11 cellular contexts compared by ENCODE assay signal in the genomic region with DNA sequence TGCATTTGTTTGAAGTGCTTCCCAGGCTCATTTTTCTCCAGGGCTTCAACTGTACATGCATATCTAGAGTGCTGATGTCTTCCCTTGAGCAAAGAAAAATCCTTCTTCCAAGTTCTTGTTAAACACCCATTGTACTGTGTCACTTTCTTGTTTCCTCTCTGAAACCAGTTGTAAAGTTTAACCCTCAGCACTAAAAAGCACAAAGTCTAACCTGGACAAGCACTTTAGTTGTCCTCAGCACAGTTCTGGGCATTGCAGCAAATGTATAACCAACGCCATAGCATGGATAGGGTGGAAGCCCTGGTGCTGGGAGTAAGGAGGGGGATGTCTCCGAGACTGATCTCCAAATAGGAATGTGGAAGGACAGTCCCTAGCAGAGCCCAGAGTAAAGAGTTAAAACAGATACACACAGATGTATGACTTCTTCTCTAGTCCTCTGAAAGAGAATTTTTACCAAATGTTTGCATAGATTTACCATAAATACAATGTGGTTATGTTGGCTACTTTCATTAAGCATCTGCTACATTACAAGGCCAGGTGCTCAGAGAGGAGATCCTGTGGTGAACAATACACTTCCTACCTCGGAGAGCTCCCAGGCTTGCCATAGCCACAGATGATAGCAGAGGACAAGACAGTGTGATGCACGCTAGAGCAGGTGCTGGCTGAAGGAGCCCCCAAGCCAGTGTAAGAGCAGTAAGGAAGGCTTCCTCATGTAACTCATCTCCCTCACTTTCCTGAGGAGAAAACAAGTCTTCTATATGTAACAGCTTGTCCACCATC. TPM values are rescaled to one million over a fixed set of nuclear protein-coding genes. Genes with fewer than 3 reads are reported as not detected.
DNase-seq lines count a peak whose midpoint lies in the region; ATAC-seq and TF ChIP-seq lines count a peak whose summit lies in the region.
"Had no signal": no experiment of that assay in that cellular context is flagged by ENCODE, and none has a peak within 500 bp of the region (broad histone marks: within the 10 kb centered on the region; RNA-seq: fewer than 3 reads in every experiment).

No MANE protein-coding gene starts in this region.

- ATAC-seq in GM19324 (IDR thresholded peaks at IDR 0.05; ENCODE audit: low FRiP score, unreplicated experiment) = peak; percentile 95
- peak; percentile 88 for ATAC-seq in HG02571 (IDR thresholded peaks at IDR 0.05; ENCODE audit: unreplicated experiment)
- peak; percentile 78 for ATAC-seq in HG03432 (IDR thresholded peaks at IDR 0.05; ENCODE audit: unreplicated experiment)

- H3K27ac ChIP-seq in WERI-Rb-1 (no peak overlapping the region), prostate gland (no peak overlapping the region)
- H3K27ac ChIP-seq: left ventricle myocardium inferior had no signal

- intact Hi-C loops in prostate gland (cut with DNase I) = loop anchor here (2.0 kb wide), 1 partner anchor 84 kb away; the partner anchor contains the start of gene CTNNA3

- H3K9me3 ChIP-seq in WERI-Rb-1 (ENCODE audit: severe bottlenecking) (no peaks in the 10 kb centered on the region), prostate gland (no peaks in the 10 kb centered on the region)
- H3K9me3 ChIP-seq: left ventricle myocardium inferior had no signal

- DNase-seq in left kidney (ENCODE audit: low read depth, low spot score) (peak; percentile 32), WERI-Rb-1 (no peak), prostate gland (ENCODE audit: low spot score) (no peak), superior temporal gyrus (ENCODE audit: extremely low spot score) (no peak)
- DNase-seq: activated CD8-positive, alpha-beta memory T cell treated with anti-CD3 and anti-CD28 coated beads, Interleukin-2, amount 50 U/mL, for 4 hours; EL; left ventricle myocardium inferior; NCI-H187 had no signal

- H3K4me1 ChIP-seq in prostate gland (replicated peaks) = no peaks in the 10 kb centered on the region

- H3K4me3 ChIP-seq in WERI-Rb-1 (ENCODE audit: low read depth, low read length) (no peak overlapping the region), prostate gland (no peak overlapping the region)
- H3K4me3 ChIP-seq: left ventricle myocardium inferior had no signal

- no peaks in the 10 kb centered on the region for H3K36me3 ChIP-seq in WERI-Rb-1
- H3K36me3 ChIP-seq in prostate gland = no peaks in the 10 kb centered on the region
- H3K36me3 ChIP-seq: left ventricle myocardium inferior had no signal

- H3K27me3 ChIP-seq in WERI-Rb-1 (ENCODE audit: insufficient read depth, low read depth, severe bottlenecking) (no peaks in the 10 kb centered on the region), prostate gland (replicated peaks; ENCODE audit: insufficient read depth) (no peaks in the 10 kb centered on the region)

- TF ChIP-seq CTCF in WERI-Rb-1 (IDR thresholded peaks at IDR 0.05; ENCODE audit: low read depth, low read length) (no peak), prostate gland (IDR thresholded peaks at IDR 0.05) (no peak)

- WGBS in prostate gland = 34% methylated on average over 4 of the region's 4 CpGs

- no peak for TF ChIP-seq POLR2A in prostate gland (IDR thresholded peaks at IDR 0.05)

RNA-seq across cellular contexts. Expression of gene DNAJC12, which starts 57.0 kb away (rescaled TPM):
- total RNA-seq in prostate gland = 10 to 100 TPM in 1 of 2 donors, 1 to 10 TPM in 1; 6.4 to 22.7 TPM
